1 cellular context compared by ENCODE assay signal in genomic region chr19:41039806-41040205, GRCh38.
A peak's percentile ranks its signal among the peaks of the same experiment; 100 is the strongest.
TF ChIP-seq lines count a peak whose summit lies in the region.

No MANE protein-coding gene starts in this region.

TF ChIP-seq in K562, 482 proteins besides CTCF, POLR2A, EP300 and RAD21 (continued from another document):
- no peak for TF ChIP-seq DEAF1 (CRISPR knock-in tag; IDR thresholded peaks at IDR 0.05)
- peak; percentile 37; the same call in 1 of the 2 replicates for TF ChIP-seq NFE2L1 (tag; IDR thresholded peaks at IDR 0.05; ENCODE audit: borderline replicate concordance, low read depth)
- TF ChIP-seq TRIM28 (IDR thresholded peaks at IDR 0.05): peak; percentile 80; the same call in 1 of the 2 replicates
- no peak for TF ChIP-seq HOXB6 (CRISPR knock-in tag; IDR thresholded peaks at IDR 0.05; ENCODE audit: borderline replicate concordance)
- peak; percentile 60 for TF ChIP-seq C11orf30 (IDR thresholded peaks at IDR 0.05; ENCODE audit: low read depth)
- TF ChIP-seq MITF (IDR thresholded peaks at IDR 0.05): no peak
- TF ChIP-seq ETV1 (tag; conservative IDR thresholded peaks at IDR 0.05; ENCODE audit: low read depth): no peak
- TF ChIP-seq RBM14 (IDR thresholded peaks at IDR 0.05; ENCODE audit: borderline replicate concordance, insufficient read depth, low read depth, low read length): no peak
- no peak for TF ChIP-seq TARDBP (IDR thresholded peaks at IDR 0.05)
- TF ChIP-seq ATF3 (IDR thresholded peaks at IDR 0.05): peak; percentile 76
- TF ChIP-seq ATF3 (CRISPR knock-in tag; conservative IDR thresholded peaks at IDR 0.05): no peak
- peak; percentile 72 for TF ChIP-seq ZNF316 (IDR thresholded peaks at IDR 0.05)
